Comparison of ENCODE assay signal across 8 cellular contexts in the genomic region with DNA sequence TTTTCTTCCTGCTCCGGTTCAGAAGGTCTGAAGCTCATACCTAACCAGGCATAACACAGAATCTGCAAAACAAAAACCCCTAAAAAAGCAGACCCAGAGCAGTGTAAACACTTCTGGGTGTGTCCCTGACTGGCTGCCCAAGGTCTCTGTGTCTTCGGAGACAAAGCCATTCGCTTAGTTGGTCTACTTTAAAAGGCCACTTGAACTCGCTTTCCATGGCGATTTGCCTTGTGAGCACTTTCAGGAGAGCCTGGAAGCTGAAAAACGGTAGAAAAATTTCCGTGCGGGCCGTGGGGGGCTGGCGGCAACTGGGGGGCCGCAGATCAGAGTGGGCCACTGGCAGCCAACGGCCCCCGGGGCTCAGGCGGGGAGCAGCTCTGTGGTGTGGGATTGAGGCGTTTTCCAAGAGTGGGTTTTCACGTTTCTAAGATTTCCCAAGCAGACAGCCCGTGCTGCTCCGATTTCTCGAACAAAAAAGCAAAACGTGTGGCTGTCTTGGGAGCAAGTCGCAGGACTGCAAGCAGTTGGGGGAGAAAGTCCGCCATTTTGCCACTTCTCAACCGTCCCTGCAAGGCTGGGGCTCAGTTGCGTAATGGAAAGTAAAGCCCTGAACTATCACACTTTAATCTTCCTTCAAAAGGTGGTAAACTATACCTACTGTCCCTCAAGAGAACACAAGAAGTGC. TPM values are rescaled to one million over a fixed set of nuclear protein-coding genes. Genes with fewer than 3 reads are reported as not detected.
DNase-seq lines count a peak whose midpoint lies in the region; TF ChIP-seq lines count a peak whose summit lies in the region.

No MANE protein-coding gene starts in this region.

- H3K36me3 ChIP-seq in iPS-20b (ENCODE audit: insufficient read depth, low read depth, low read length), result peaks cover 34% of the 10 kb centered on the region

- DNase-seq in HT1080 (ENCODE audit: low read depth) (peak; percentile 52), SK-MEL-5 (ENCODE audit: low read depth, low spot score) (peak; percentile 63), amniotic epithelial cell (ENCODE audit: low read depth) (peak; percentile 73), HuH-7.5 (ENCODE audit: low spot score) (no peak), mucosa of gallbladder (ENCODE audit: low spot score) (no peak)
- peak; percentile 75 for DNase-seq in stimulated activated CD4-positive, alpha-beta T cell treated with anti-CD3 and anti-CD28 coated beads, Interleukin-15, amount 100 ng/mL, for 24 hours

- peak overlapping the region; percentile 96 for H3K4me3 ChIP-seq in iPS-20b (ENCODE audit: low read length)

- no peaks in the 10 kb centered on the region for H3K9me3 ChIP-seq in iPS-20b (ENCODE audit: insufficient read depth, low read depth, low read length)

- in situ Hi-C loops in SK-MEL-5 (cut with HindIII; ENCODE audit: low pct_unique_long_range_greater_than_20kb, low sequenced_read_pairs), result no loop called here

- H3K4me1 ChIP-seq in iPS-20b (ENCODE audit: insufficient read depth, low read length), result peaks cover 22% of the 10 kb centered on the region

- H3K9ac ChIP-seq in iPS-20b (ENCODE audit: low read depth, low read length), result peak overlapping the region; percentile 100

- H3K27me3 ChIP-seq in iPS-20b (ENCODE audit: insufficient read depth, low read length), result no peaks in the 10 kb centered on the region

- no peak for TF ChIP-seq CTCF in C4-2B (conservative IDR thresholded peaks at IDR 0.05)

- H3K27ac ChIP-seq in C4-2B (peak overlapping the region; percentile 100), iPS-20b (ENCODE audit: low read length) (peak overlapping the region; percentile 91)

RNA-seq across cellular contexts. Expression of a gene that starts 0.7 kb away (rescaled TPM):
- total RNA-seq in HT1080 (2014; rRNA removed; shearing (Covaris generic)), result 433 and 571 TPM in 2 replicates
- 14.7 and 23.6 TPM in 2 replicates for polyA plus RNA-seq in HT1080 (2015; cell fraction: cytosol; rRNA removed)
- 703 and 1,083 TPM in 2 replicates for polyA plus RNA-seq in HT1080 (2015; cell fraction: nucleus; rRNA removed)
- total RNA-seq in SK-MEL-5 (2014; rRNA removed; shearing (Covaris generic)), result 1,469 and 1,846 TPM in 2 replicates
- polyA plus RNA-seq in SK-MEL-5 (2015; cell fraction: cytosol; rRNA removed), result 14.9 and 24.6 TPM in 2 replicates
- 1,901 and 1,945 TPM in 2 replicates for polyA plus RNA-seq in SK-MEL-5 (2015; cell fraction: nucleus; rRNA removed)
- 9,267 TPM for total RNA-seq in mucosa of gallbladder

RNA-seq across cellular contexts. Expression of a gene that starts 26.7 kb away (rescaled TPM):
- total RNA-seq in HT1080 (2014; rRNA removed; shearing (Covaris generic)), result 66.6 and 67.0 TPM in 2 replicates
- polyA plus RNA-seq in HT1080 (2015; cell fraction: cytosol; rRNA removed), result 50.5 and 57.6 TPM in 2 replicates
- polyA plus RNA-seq in HT1080 (2015; cell fraction: nucleus; rRNA removed), result 50.7 and 62.7 TPM in 2 replicates
- 57.8 and 64.9 TPM in 2 replicates for total RNA-seq in SK-MEL-5 (2014; rRNA removed; shearing (Covaris generic))
- polyA plus RNA-seq in SK-MEL-5 (2015; cell fraction: cytosol; rRNA removed), result 86.7 and 89.1 TPM in 2 replicates
- 80.9 and 96.5 TPM in 2 replicates for polyA plus RNA-seq in SK-MEL-5 (2015; cell fraction: nucleus; rRNA removed)
- total RNA-seq in mucosa of gallbladder, result 90.1 TPM

RNA-seq across cellular contexts. Expression of a gene that starts 60.0 kb away (rescaled TPM):
- 6.2 and 6.5 TPM in 2 replicates for total RNA-seq in HT1080 (2014; rRNA removed; shearing (Covaris generic))
- polyA plus RNA-seq in HT1080 (2015; cell fraction: cytosol; rRNA removed), result 157 and 158 TPM in 2 replicates
- polyA plus RNA-seq in HT1080 (2015; cell fraction: nucleus; rRNA removed), result 490 and 510 TPM in 2 replicates
- total RNA-seq in SK-MEL-5 (2014; rRNA removed; shearing (Covaris generic)), result 1.8 and 2.0 TPM in 2 replicates
- polyA plus RNA-seq in SK-MEL-5 (2015; cell fraction: cytosol; rRNA removed), result 2.7 and 4.7 TPM in 2 replicates
- polyA plus RNA-seq in SK-MEL-5 (2015; cell fraction: nucleus; rRNA removed), result 1.5 and 2.4 TPM in 2 replicates
- total RNA-seq in mucosa of gallbladder, result 257 TPM

Comparison
In these comparisons a context has a peak if more than half of its experiments do, and no peak if none do; other contexts are left out.
1. DNase-seq: peak in HT1080 (single experiment), SK-MEL-5 (single experiment), amniotic epithelial cell (single experiment) and stimulated activated CD4-positive, alpha-beta T cell treated with anti-CD3 and anti-CD28 coated beads, Interleukin-15, amount 100 ng/mL, for 24 hours (single experiment); none in HuH-7.5 (single experiment) and mucosa of gallbladder (single experiment).
2. RNA of a gene that starts 60.0 kb away (total RNA-seq): 257 TPM in mucosa of gallbladder (single experiment); 6.2 to 6.5 TPM in HT1080 and 1.8 to 2.0 TPM in SK-MEL-5; every median in the first group is over 10 times any median in the second.